1 cellular context compared by ENCODE assay signal in the genomic region with DNA sequence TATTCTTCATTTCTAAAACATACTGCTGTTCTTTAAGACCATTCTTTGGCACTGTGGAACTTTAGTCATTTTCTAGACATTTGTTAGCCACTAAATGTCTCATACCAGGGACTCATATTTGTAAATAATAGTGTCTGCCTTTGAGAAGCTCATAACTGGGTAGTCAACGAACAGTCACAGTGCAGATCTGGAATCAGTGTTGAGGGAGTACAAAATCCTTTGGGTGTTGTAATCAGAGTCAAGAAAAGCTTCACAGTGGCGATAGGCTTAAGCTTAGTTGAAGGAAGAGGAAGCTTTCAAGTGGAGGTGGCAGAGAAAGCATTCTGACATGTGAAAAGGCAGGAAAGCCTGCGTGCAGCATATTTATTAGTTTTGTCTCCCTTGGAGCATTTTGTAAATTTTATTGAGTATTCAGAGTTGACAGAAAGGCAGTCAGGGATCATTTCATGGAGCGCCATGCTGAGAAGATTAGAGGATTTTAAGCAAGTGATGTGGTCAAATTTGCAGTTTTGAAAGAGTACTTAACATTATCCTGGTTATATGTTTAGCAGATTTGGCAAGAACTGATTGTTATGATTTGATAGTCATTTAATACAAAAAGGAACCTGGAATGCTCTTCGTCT.
TF ChIP-seq lines count a peak whose summit lies in the region.

No MANE protein-coding gene starts in this region.

TF ChIP-seq in HEK293, 187 proteins besides CTCF, POLR2A, EP300 and RAD21 (continued from another document and continues in another):
- TF ChIP-seq, protein P1, sequence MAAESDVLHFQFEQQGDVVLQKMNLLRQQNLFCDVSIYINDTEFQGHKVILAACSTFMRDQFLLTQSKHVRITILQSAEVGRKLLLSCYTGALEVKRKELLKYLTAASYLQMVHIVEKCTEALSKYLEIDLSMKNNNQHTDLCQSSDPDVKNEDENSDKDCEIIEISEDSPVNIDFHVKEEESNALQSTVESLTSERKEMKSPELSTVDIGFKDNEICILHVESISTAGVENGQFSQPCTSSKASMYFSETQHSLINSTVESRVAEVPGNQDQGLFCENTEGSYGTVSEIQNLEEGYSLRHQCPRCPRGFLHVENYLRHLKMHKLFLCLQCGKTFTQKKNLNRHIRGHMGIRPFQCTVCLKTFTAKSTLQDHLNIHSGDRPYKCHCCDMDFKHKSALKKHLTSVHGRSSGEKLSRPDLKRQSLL (tag by site-specific recombination; IDR thresholded peaks at IDR 0.05), result no peak
- TF ChIP-seq, protein P2, sequence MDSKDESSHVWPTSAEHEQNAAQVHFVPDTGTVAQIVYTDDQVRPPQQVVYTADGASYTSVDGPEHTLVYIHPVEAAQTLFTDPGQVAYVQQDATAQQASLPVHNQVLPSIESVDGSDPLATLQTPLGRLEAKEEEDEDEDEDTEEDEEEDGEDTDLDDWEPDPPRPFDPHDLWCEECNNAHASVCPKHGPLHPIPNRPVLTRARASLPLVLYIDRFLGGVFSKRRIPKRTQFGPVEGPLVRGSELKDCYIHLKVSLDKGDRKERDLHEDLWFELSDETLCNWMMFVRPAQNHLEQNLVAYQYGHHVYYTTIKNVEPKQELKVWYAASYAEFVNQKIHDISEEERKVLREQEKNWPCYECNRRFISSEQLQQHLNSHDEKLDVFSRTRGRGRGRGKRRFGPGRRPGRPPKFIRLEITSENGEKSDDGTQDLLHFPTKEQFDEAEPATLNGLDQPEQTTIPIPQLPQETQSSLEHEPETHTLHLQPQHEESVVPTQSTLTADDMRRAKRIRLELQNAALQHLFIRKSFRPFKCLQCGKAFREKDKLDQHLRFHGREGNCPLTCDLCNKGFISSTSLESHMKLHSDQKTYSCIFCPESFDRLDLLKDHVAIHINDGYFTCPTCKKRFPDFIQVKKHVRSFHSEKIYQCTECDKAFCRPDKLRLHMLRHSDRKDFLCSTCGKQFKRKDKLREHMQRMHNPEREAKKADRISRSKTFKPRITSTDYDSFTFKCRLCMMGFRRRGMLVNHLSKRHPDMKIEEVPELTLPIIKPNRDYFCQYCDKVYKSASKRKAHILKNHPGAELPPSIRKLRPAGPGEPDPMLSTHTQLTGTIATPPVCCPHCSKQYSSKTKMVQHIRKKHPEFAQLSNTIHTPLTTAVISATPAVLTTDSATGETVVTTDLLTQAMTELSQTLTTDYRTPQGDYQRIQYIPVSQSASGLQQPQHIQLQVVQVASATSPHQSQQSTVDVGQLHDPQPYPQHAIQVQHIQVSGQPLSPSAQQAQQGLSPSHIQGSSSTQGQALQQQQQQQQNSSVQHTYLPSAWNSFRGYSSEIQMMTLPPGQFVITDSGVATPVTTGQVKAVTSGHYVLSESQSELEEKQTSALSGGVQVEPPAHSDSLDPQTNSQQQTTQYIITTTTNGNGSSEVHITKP (tag by site-specific recombination; IDR thresholded peaks at IDR 0.05), result no peak
- no peak for TF ChIP-seq ZNF830 (tag by site-specific recombination; IDR thresholded peaks at IDR 0.05; ENCODE audit: low read depth)
- TF ChIP-seq ZNF433 (tag by site-specific recombination; IDR thresholded peaks at IDR 0.05; ENCODE audit: low read depth), result no peak
- TF ChIP-seq, protein P3, sequence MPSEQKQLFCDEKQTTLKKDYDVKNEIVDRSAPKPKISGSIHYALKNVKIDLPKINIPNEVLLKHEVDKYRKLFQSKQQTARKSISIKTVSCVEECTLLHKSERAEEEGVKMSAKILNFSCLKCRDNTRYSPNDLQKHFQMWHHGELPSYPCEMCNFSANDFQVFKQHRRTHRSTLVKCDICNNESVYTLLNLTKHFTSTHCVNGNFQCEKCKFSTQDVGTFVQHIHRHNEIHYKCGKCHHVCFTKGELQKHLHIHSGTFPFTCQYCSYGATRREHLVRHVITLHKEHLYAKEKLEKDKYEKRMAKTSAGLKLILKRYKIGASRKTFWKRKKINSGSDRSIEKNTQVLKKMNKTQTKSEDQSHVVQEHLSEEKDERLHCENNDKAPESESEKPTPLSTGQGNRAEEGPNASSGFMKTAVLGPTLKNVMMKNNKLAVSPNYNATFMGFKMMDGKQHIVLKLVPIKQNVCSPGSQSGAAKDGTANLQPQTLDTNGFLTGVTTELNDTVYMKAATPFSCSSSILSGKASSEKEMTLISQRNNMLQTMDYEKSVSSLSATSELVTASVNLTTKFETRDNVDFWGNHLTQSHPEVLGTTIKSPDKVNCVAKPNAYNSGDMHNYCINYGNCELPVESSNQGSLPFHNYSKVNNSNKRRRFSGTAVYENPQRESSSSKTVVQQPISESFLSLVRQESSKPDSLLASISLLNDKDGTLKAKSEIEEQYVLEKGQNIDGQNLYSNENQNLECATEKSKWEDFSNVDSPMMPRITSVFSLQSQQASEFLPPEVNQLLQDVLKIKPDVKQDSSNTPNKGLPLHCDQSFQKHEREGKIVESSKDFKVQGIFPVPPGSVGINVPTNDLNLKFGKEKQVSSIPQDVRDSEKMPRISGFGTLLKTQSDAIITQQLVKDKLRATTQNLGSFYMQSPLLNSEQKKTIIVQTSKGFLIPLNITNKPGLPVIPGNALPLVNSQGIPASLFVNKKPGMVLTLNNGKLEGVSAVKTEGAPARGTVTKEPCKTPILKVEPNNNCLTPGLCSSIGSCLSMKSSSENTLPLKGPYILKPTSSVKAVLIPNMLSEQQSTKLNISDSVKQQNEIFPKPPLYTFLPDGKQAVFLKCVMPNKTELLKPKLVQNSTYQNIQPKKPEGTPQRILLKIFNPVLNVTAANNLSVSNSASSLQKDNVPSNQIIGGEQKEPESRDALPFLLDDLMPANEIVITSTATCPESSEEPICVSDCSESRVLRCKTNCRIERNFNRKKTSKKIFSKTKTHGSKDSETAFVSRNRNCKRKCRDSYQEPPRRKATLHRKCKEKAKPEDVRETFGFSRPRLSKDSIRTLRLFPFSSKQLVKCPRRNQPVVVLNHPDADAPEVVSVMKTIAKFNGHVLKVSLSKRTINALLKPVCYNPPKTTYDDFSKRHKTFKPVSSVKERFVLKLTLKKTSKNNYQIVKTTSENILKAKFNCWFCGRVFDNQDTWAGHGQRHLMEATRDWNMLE (tag by site-specific recombination; conservative IDR thresholded peaks at IDR 0.05; ENCODE audit: low read depth), result no peak
- TF ChIP-seq, protein P4, sequence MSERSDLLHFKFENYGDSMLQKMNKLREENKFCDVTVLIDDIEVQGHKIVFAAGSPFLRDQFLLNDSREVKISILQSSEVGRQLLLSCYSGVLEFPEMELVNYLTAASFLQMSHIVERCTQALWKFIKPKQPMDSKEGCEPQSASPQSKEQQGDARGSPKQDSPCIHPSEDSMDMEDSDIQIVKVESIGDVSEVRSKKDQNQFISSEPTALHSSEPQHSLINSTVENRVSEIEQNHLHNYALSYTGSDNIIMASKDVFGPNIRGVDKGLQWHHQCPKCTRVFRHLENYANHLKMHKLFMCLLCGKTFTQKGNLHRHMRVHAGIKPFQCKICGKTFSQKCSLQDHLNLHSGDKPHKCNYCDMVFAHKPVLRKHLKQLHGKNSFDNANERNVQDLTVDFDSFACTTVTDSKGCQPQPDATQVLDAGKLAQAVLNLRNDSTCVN (tag by site-specific recombination; optimal IDR thresholded peaks at IDR 0.05), result no peak
- TF ChIP-seq, protein P5, sequence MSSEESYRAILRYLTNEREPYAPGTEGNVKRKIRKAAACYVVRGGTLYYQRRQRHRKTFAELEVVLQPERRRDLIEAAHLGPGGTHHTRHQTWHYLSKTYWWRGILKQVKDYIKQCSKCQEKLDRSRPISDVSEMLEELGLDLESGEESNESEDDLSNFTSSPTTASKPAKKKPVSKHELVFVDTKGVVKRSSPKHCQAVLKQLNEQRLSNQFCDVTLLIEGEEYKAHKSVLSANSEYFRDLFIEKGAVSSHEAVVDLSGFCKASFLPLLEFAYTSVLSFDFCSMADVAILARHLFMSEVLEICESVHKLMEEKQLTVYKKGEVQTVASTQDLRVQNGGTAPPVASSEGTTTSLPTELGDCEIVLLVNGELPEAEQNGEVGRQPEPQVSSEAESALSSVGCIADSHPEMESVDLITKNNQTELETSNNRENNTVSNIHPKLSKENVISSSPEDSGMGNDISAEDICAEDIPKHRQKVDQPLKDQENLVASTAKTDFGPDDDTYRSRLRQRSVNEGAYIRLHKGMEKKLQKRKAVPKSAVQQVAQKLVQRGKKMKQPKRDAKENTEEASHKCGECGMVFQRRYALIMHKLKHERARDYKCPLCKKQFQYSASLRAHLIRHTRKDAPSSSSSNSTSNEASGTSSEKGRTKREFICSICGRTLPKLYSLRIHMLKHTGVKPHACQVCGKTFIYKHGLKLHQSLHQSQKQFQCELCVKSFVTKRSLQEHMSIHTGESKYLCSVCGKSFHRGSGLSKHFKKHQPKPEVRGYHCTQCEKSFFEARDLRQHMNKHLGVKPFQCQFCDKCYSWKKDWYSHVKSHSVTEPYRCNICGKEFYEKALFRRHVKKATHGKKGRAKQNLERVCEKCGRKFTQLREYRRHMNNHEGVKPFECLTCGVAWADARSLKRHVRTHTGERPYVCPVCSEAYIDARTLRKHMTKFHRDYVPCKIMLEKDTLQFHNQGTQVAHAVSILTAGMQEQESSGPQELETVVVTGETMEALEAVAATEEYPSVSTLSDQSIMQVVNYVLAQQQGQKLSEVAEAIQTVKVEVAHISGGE (tag by site-specific recombination; conservative IDR thresholded peaks at IDR 0.05; ENCODE audit: low read depth), result no peak
- TF ChIP-seq, protein P6, sequence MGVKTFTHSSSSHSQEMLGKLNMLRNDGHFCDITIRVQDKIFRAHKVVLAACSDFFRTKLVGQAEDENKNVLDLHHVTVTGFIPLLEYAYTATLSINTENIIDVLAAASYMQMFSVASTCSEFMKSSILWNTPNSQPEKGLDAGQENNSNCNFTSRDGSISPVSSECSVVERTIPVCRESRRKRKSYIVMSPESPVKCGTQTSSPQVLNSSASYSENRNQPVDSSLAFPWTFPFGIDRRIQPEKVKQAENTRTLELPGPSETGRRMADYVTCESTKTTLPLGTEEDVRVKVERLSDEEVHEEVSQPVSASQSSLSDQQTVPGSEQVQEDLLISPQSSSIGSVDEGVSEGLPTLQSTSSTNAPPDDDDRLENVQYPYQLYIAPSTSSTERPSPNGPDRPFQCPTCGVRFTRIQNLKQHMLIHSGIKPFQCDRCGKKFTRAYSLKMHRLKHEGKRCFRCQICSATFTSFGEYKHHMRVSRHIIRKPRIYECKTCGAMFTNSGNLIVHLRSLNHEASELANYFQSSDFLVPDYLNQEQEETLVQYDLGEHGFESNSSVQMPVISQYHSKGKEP (tag by site-specific recombination; IDR thresholded peaks at IDR 0.05), result peak; percentile 94
- TF ChIP-seq ZNF114 (tag by site-specific recombination; IDR thresholded peaks at IDR 0.05), result no peak
- TF ChIP-seq, protein P7, sequence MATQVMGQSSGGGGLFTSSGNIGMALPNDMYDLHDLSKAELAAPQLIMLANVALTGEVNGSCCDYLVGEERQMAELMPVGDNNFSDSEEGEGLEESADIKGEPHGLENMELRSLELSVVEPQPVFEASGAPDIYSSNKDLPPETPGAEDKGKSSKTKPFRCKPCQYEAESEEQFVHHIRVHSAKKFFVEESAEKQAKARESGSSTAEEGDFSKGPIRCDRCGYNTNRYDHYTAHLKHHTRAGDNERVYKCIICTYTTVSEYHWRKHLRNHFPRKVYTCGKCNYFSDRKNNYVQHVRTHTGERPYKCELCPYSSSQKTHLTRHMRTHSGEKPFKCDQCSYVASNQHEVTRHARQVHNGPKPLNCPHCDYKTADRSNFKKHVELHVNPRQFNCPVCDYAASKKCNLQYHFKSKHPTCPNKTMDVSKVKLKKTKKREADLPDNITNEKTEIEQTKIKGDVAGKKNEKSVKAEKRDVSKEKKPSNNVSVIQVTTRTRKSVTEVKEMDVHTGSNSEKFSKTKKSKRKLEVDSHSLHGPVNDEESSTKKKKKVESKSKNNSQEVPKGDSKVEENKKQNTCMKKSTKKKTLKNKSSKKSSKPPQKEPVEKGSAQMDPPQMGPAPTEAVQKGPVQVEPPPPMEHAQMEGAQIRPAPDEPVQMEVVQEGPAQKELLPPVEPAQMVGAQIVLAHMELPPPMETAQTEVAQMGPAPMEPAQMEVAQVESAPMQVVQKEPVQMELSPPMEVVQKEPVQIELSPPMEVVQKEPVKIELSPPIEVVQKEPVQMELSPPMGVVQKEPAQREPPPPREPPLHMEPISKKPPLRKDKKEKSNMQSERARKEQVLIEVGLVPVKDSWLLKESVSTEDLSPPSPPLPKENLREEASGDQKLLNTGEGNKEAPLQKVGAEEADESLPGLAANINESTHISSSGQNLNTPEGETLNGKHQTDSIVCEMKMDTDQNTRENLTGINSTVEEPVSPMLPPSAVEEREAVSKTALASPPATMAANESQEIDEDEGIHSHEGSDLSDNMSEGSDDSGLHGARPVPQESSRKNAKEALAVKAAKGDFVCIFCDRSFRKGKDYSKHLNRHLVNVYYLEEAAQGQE (tag by site-specific recombination; IDR thresholded peaks at IDR 0.05), result no peak
- TF ChIP-seq ZBTB17 (tag by site-specific recombination; IDR thresholded peaks at IDR 0.05), result peak; percentile 85
- TF ChIP-seq, protein P8, sequence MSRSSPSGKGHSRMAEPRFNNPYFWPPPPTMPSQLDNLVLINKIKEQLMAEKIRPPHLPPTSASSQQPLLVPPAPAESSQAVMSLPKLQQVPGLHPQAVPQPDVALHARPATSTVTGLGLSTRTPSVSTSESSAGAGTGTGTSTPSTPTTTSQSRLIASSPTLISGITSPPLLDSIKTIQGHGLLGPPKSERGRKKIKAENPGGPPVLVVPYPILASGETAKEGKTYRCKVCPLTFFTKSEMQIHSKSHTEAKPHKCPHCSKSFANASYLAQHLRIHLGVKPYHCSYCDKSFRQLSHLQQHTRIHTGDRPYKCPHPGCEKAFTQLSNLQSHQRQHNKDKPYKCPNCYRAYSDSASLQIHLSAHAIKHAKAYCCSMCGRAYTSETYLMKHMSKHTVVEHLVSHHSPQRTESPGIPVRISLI (tag by site-specific recombination; IDR thresholded peaks at IDR 0.05), result no peak
- TF ChIP-seq, protein P9, sequence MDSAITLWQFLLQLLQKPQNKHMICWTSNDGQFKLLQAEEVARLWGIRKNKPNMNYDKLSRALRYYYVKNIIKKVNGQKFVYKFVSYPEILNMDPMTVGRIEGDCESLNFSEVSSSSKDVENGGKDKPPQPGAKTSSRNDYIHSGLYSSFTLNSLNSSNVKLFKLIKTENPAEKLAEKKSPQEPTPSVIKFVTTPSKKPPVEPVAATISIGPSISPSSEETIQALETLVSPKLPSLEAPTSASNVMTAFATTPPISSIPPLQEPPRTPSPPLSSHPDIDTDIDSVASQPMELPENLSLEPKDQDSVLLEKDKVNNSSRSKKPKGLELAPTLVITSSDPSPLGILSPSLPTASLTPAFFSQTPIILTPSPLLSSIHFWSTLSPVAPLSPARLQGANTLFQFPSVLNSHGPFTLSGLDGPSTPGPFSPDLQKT (IDR thresholded peaks at IDR 0.05; ENCODE audit: borderline replicate concordance, low read depth, low read length), result no peak
- TF ChIP-seq SCRT1 (tag by site-specific recombination; IDR thresholded peaks at IDR 0.05; ENCODE audit: borderline replicate concordance), result peak; percentile 77
- peak; percentile 37; the same call in 1 of the 2 replicates for TF ChIP-seq PRDM1 (tag by site-specific recombination; IDR thresholded peaks at IDR 0.05)
- TF ChIP-seq ZNF391 (tag by site-specific recombination; IDR thresholded peaks at IDR 0.05; ENCODE audit: borderline replicate concordance, low read depth), result no peak
- TF ChIP-seq, protein P10, sequence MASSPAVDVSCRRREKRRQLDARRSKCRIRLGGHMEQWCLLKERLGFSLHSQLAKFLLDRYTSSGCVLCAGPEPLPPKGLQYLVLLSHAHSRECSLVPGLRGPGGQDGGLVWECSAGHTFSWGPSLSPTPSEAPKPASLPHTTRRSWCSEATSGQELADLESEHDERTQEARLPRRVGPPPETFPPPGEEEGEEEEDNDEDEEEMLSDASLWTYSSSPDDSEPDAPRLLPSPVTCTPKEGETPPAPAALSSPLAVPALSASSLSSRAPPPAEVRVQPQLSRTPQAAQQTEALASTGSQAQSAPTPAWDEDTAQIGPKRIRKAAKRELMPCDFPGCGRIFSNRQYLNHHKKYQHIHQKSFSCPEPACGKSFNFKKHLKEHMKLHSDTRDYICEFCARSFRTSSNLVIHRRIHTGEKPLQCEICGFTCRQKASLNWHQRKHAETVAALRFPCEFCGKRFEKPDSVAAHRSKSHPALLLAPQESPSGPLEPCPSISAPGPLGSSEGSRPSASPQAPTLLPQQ (tag by site-specific recombination; IDR thresholded peaks at IDR 0.05), result no peak
- TF ChIP-seq GLIS1 (tag by site-specific recombination; IDR thresholded peaks at IDR 0.05), result peak; percentile 84
- TF ChIP-seq ZNF404 (tag by site-specific recombination; IDR thresholded peaks at IDR 0.05), result no peak
- no peak for TF ChIP-seq ZNF184 (tag by site-specific recombination; IDR thresholded peaks at IDR 0.05)
- TF ChIP-seq ZSCAN30 (tag by site-specific recombination; IDR thresholded peaks at IDR 0.05), result peak; percentile 91
- TF ChIP-seq ZFP41 (tag by site-specific recombination; IDR thresholded peaks at IDR 0.05; ENCODE audit: borderline replicate concordance), result no peak
